In genomic region chr1:36984026-36984425, GRCh38 we compare ENCODE assay signal across 1 cellular context.
TF ChIP-seq lines count a peak whose summit lies in the region.

No MANE protein-coding gene starts in this region.

TF ChIP-seq in HepG2, 621 proteins besides CTCF, POLR2A, EP300 and RAD21:
- TF ChIP-seq GLI4 (CRISPR knock-in tag; IDR thresholded peaks at IDR 0.05; ENCODE audit: borderline replicate concordance) (no peak), ARHGAP35 (CRISPR knock-in tag; IDR thresholded peaks at IDR 0.05; ENCODE audit: borderline replicate concordance) (no peak), CREB1 (IDR thresholded peaks at IDR 0.05) (0 out of 2 replicates have a peak, but pooled peaks have one; percentile 42), CREB1 (CRISPR knock-in tag; IDR thresholded peaks at IDR 0.05) (no peak), SMARCE1 (IDR thresholded peaks at IDR 0.05; ENCODE audit: borderline replicate concordance) (no peak), ATF7 (IDR thresholded peaks at IDR 0.05) (peak; percentile 60), ATF7 (CRISPR knock-in tag; IDR thresholded peaks at IDR 0.05) (no peak)
- TF ChIP-seq, protein P1, sequence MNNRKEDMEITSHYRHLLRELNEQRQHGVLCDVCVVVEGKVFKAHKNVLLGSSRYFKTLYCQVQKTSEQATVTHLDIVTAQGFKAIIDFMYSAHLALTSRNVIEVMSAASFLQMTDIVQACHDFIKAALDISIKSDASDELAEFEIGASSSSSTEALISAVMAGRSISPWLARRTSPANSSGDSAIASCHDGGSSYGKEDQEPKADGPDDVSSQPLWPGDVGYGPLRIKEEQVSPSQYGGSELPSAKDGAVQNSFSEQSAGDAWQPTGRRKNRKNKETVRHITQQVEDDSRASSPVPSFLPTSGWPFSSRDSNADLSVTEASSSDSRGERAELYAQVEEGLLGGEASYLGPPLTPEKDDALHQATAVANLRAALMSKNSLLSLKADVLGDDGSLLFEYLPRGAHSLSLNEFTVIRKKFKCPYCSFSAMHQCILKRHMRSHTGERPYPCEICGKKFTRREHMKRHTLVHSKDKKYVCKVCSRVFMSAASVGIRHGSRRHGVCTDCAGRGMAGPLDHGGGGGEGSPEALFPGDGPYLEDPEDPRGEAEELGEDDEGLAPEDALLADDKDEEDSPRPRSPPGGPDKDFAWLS (CRISPR knock-in tag; IDR thresholded peaks at IDR 0.05; ENCODE audit: borderline replicate concordance), result no peak
- TF ChIP-seq, protein P2, sequence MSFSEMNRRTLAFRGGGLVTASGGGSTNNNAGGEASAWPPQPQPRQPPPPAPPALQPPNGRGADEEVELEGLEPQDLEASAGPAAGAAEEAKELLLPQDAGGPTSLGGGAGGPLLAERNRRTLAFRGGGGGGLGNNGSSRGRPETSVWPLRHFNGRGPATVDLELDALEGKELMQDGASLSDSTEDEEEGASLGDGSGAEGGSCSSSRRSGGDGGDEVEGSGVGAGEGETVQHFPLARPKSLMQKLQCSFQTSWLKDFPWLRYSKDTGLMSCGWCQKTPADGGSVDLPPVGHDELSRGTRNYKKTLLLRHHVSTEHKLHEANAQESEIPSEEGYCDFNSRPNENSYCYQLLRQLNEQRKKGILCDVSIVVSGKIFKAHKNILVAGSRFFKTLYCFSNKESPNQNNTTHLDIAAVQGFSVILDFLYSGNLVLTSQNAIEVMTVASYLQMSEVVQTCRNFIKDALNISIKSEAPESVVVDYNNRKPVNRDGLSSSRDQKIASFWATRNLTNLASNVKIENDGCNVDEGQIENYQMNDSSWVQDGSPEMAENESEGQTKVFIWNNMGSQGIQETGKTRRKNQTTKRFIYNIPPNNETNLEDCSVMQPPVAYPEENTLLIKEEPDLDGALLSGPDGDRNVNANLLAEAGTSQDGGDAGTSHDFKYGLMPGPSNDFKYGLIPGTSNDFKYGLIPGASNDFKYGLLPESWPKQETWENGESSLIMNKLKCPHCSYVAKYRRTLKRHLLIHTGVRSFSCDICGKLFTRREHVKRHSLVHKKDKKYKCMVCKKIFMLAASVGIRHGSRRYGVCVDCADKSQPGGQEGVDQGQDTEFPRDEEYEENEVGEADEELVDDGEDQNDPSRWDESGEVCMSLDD (CRISPR knock-in tag; IDR thresholded peaks at IDR 0.05; ENCODE audit: borderline replicate concordance), result no peak
- TF ChIP-seq, protein P3, sequence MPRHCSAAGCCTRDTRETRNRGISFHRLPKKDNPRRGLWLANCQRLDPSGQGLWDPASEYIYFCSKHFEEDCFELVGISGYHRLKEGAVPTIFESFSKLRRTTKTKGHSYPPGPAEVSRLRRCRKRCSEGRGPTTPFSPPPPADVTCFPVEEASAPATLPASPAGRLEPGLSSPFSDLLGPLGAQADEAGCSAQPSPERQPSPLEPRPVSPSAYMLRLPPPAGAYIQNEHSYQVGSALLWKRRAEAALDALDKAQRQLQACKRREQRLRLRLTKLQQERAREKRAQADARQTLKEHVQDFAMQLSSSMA (CRISPR knock-in tag; IDR thresholded peaks at IDR 0.05), result no peak
